1 cellular context compared by ENCODE assay signal in the genomic region with DNA sequence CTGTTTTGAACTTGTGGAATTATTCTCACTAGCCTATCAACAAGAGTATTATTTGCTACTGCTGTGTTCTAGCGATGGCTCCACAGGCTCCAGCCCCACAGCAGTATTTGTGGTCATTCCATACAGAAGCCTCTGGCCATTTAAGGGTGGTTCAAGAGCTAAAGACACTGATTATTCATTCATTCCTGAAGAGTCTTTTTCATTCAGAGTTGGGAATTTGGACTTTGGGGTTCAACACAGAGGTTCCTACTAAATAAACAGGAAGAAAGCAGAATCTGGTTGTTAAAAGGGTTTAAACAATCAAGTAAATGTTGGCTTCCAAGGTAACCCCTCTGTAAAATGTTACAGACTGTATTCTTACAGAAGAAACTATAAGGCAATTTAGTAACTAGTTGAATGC.
TF ChIP-seq lines count a peak whose summit lies in the region.

No MANE protein-coding gene starts in this region.

TF ChIP-seq in HepG2, 621 proteins besides CTCF, POLR2A, EP300 and RAD21 (continued from another document and continues in another):
- TF ChIP-seq, protein P1, sequence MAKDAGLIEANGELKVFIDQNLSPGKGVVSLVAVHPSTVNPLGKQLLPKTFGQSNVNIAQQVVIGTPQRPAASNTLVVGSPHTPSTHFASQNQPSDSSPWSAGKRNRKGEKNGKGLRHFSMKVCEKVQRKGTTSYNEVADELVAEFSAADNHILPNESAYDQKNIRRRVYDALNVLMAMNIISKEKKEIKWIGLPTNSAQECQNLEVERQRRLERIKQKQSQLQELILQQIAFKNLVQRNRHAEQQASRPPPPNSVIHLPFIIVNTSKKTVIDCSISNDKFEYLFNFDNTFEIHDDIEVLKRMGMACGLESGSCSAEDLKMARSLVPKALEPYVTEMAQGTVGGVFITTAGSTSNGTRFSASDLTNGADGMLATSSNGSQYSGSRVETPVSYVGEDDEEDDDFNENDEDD (CRISPR knock-in tag; IDR thresholded peaks at IDR 0.05; ENCODE audit: borderline replicate concordance): no peak
- TF ChIP-seq MIXL1 (CRISPR knock-in tag; IDR thresholded peaks at IDR 0.05) (peak; percentile 27; the same call in 1 of the 2 replicates), ZNF124 (CRISPR knock-in tag; IDR thresholded peaks at IDR 0.05) (0 out of 2 replicates have a peak, but pooled peaks have one; percentile 29), ZNF101 (CRISPR knock-in tag; IDR thresholded peaks at IDR 0.05; ENCODE audit: borderline replicate concordance, low read depth) (no peak), ARHGAP35 (CRISPR knock-in tag; IDR thresholded peaks at IDR 0.05; ENCODE audit: borderline replicate concordance) (no peak), ZNF816 (CRISPR knock-in tag; IDR thresholded peaks at IDR 0.05; ENCODE audit: borderline replicate concordance) (no peak), MXD4 (CRISPR knock-in tag; IDR thresholded peaks at IDR 0.05) (no peak), FOXA1 (IDR thresholded peaks at IDR 0.05) (peak; percentile 55; the same call in 1 of the 2 replicates), FOXA1 (CRISPR knock-in tag; IDR thresholded peaks at IDR 0.05) (peak; percentile 57), MBD4 (IDR thresholded peaks at IDR 0.05; ENCODE audit: borderline replicate concordance, low read length) (peak; percentile 56; the same call in 1 of the 2 replicates), TCF7 (IDR thresholded peaks at IDR 0.05; ENCODE audit: low read depth) (peak; percentile 69), EHMT2 (IDR thresholded peaks at IDR 0.05; ENCODE audit: borderline replicate concordance, low read depth, low read length) (peak; percentile 48; the same call in 1 of the 2 replicates), ZNF879 (CRISPR knock-in tag; IDR thresholded peaks at IDR 0.05) (no peak), PAXIP1 (CRISPR knock-in tag; conservative IDR thresholded peaks at IDR 0.05) (peak; percentile 91), MYNN (CRISPR knock-in tag; IDR thresholded peaks at IDR 0.05; ENCODE audit: low read depth) (no peak), ZNF709 (CRISPR knock-in tag; IDR thresholded peaks at IDR 0.05) (no peak), GTF3A (CRISPR knock-in tag; conservative IDR thresholded peaks at IDR 0.05) (no peak), SNAPC2 (CRISPR knock-in tag; IDR thresholded peaks at IDR 0.05) (no peak), ZBTB4 (CRISPR knock-in tag; IDR thresholded peaks at IDR 0.05; ENCODE audit: borderline replicate concordance) (no peak), NCOA5 (CRISPR knock-in tag; IDR thresholded peaks at IDR 0.05) (no peak), BCL6 (CRISPR knock-in tag; IDR thresholded peaks at IDR 0.05) (peak; percentile 97), XBP1 (CRISPR knock-in tag; IDR thresholded peaks at IDR 0.05) (no peak), ZNF652 (CRISPR knock-in tag; IDR thresholded peaks at IDR 0.05; ENCODE audit: borderline replicate concordance, low read depth) (peak; percentile 97), IKZF4 (CRISPR knock-in tag; IDR thresholded peaks at IDR 0.05; ENCODE audit: borderline replicate concordance, low read depth, not compliant biosample characterization) (no peak), SAP130 (CRISPR knock-in tag; IDR thresholded peaks at IDR 0.05; ENCODE audit: low read depth) (peak; percentile 65), TEAD3 (CRISPR knock-in tag; optimal IDR thresholded peaks at IDR 0.05; ENCODE audit: borderline replicate concordance) (peak; percentile 56), MEF2D (CRISPR knock-in tag; IDR thresholded peaks at IDR 0.05) (no peak), ZNF446 (CRISPR knock-in tag; IDR thresholded peaks at IDR 0.05) (no peak), ARID2 (CRISPR knock-in tag; IDR thresholded peaks at IDR 0.05; ENCODE audit: borderline replicate concordance) (no peak), ZNF616 (CRISPR knock-in tag; IDR thresholded peaks at IDR 0.05; ENCODE audit: low read depth) (no peak), ZNF382 (CRISPR knock-in tag; IDR thresholded peaks at IDR 0.05; ENCODE audit: borderline replicate concordance) (no peak), TAF1 (CRISPR knock-in tag; IDR thresholded peaks at IDR 0.05) (no peak), NR2F2 (IDR thresholded peaks at IDR 0.05; ENCODE audit: borderline replicate concordance, low read depth) (0 out of 2 replicates have a peak, but pooled peaks have one; percentile 42), HOXA3 (CRISPR knock-in tag; IDR thresholded peaks at IDR 0.05) (peak; percentile 19; the same call in 1 of the 2 replicates), KMT2A (CRISPR knock-in tag; IDR thresholded peaks at IDR 0.05) (no peak), ZNF567 (CRISPR knock-in tag; IDR thresholded peaks at IDR 0.05; ENCODE audit: borderline replicate concordance) (no peak), PAX8 (CRISPR knock-in tag; IDR thresholded peaks at IDR 0.05; ENCODE audit: borderline replicate concordance) (no peak), NFIC (IDR thresholded peaks at IDR 0.05; ENCODE audit: low read length) (peak; percentile 92), FOXK1 (CRISPR knock-in tag; IDR thresholded peaks at IDR 0.05; ENCODE audit: borderline replicate concordance, low read depth) (peak; percentile 53; the same call in 1 of the 2 replicates), MAZ (IDR thresholded peaks at IDR 0.05; ENCODE audit: borderline replicate concordance, low read depth, low read length) (no peak), MAZ (CRISPR knock-in tag; IDR thresholded peaks at IDR 0.05; ENCODE audit: low read depth) (no peak), ZBTB43 (CRISPR knock-in tag; conservative IDR thresholded peaks at IDR 0.05) (no peak), ZNF788 (CRISPR knock-in tag; IDR thresholded peaks at IDR 0.05; ENCODE audit: borderline replicate concordance) (no peak), FOXP1 (IDR thresholded peaks at IDR 0.05) (no peak), FOXP1 (CRISPR knock-in tag; IDR thresholded peaks at IDR 0.05) (peak; percentile 76), ZBTB1 (CRISPR knock-in tag; IDR thresholded peaks at IDR 0.05; ENCODE audit: borderline replicate concordance) (no peak), ZNF136 (CRISPR knock-in tag; IDR thresholded peaks at IDR 0.05; ENCODE audit: low read depth) (no peak), YEATS4 (CRISPR knock-in tag; IDR thresholded peaks at IDR 0.05; ENCODE audit: borderline replicate concordance) (no peak)
- TF ChIP-seq, protein P2, sequence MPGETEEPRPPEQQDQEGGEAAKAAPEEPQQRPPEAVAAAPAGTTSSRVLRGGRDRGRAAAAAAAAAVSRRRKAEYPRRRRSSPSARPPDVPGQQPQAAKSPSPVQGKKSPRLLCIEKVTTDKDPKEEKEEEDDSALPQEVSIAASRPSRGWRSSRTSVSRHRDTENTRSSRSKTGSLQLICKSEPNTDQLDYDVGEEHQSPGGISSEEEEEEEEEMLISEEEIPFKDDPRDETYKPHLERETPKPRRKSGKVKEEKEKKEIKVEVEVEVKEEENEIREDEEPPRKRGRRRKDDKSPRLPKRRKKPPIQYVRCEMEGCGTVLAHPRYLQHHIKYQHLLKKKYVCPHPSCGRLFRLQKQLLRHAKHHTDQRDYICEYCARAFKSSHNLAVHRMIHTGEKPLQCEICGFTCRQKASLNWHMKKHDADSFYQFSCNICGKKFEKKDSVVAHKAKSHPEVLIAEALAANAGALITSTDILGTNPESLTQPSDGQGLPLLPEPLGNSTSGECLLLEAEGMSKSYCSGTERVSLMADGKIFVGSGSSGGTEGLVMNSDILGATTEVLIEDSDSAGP (CRISPR knock-in tag; IDR thresholded peaks at IDR 0.05; ENCODE audit: borderline replicate concordance): no peak
- TF ChIP-seq, protein P3, sequence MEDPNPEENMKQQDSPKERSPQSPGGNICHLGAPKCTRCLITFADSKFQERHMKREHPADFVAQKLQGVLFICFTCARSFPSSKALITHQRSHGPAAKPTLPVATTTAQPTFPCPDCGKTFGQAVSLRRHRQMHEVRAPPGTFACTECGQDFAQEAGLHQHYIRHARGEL (CRISPR knock-in tag; IDR thresholded peaks at IDR 0.05): no peak
- TF ChIP-seq, protein P4, sequence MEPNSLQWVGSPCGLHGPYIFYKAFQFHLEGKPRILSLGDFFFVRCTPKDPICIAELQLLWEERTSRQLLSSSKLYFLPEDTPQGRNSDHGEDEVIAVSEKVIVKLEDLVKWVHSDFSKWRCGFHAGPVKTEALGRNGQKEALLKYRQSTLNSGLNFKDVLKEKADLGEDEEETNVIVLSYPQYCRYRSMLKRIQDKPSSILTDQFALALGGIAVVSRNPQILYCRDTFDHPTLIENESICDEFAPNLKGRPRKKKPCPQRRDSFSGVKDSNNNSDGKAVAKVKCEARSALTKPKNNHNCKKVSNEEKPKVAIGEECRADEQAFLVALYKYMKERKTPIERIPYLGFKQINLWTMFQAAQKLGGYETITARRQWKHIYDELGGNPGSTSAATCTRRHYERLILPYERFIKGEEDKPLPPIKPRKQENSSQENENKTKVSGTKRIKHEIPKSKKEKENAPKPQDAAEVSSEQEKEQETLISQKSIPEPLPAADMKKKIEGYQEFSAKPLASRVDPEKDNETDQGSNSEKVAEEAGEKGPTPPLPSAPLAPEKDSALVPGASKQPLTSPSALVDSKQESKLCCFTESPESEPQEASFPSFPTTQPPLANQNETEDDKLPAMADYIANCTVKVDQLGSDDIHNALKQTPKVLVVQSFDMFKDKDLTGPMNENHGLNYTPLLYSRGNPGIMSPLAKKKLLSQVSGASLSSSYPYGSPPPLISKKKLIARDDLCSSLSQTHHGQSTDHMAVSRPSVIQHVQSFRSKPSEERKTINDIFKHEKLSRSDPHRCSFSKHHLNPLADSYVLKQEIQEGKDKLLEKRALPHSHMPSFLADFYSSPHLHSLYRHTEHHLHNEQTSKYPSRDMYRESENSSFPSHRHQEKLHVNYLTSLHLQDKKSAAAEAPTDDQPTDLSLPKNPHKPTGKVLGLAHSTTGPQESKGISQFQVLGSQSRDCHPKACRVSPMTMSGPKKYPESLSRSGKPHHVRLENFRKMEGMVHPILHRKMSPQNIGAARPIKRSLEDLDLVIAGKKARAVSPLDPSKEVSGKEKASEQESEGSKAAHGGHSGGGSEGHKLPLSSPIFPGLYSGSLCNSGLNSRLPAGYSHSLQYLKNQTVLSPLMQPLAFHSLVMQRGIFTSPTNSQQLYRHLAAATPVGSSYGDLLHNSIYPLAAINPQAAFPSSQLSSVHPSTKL (CRISPR knock-in tag; IDR thresholded peaks at IDR 0.05): peak; percentile 92
- TF ChIP-seq, protein P5, sequence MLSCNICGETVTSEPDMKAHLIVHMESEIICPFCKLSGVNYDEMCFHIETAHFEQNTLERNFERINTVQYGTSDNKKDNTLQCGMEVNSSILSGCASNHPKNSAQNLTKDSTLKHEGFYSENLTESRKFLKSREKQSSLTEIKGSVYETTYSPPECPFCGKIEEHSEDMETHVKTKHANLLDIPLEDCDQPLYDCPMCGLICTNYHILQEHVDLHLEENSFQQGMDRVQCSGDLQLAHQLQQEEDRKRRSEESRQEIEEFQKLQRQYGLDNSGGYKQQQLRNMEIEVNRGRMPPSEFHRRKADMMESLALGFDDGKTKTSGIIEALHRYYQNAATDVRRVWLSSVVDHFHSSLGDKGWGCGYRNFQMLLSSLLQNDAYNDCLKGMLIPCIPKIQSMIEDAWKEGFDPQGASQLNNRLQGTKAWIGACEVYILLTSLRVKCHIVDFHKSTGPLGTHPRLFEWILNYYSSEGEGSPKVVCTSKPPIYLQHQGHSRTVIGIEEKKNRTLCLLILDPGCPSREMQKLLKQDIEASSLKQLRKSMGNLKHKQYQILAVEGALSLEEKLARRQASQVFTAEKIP (CRISPR knock-in tag; IDR thresholded peaks at IDR 0.05; ENCODE audit: borderline replicate concordance): no peak
